18 cellular contexts compared by ENCODE assay signal in the genomic region with DNA sequence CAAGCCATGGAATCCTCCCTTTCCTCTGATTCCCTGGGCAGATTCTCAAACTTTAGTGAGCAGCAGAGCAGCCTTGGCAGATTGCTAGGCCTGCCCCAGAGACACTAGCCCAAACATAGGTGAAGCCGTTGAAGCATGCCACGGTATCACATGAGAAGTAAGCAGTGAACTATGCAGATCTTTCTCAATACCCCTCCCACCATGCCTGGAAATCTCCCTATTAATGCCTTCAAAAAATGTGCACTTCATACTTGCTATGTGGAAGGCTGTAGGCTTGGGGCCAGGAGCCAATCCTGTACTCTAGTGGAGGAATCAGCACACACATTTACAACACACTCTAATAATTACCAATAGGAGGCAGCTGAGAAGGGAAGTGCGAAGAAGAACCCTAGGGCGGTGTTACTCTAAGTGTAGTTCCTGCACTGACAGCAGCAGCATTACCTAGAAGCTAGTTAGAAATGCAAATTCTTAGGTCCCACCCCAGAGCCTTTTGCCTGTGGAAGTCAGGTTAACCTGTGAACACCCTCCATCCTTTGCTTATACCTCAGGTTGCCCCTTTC.
DNase-seq lines count a peak whose midpoint lies in the region; ATAC-seq and TF ChIP-seq lines count a peak whose summit lies in the region.
"Had no signal": no experiment of that assay in that cellular context is flagged by ENCODE, and none has a peak within 500 bp of the region (broad histone marks: within the 10 kb centered on the region; RNA-seq: fewer than 3 reads in every experiment).

No MANE protein-coding gene starts in this region.

- no peak for ATAC-seq in lower lobe of right lung
- no peak for ATAC-seq in CD8-positive, alpha-beta T cell

- H2AK5ac ChIP-seq in trophoblast cell (ENCODE audit: low read length): no peak overlapping the region

- DNase-seq in mammary epithelial cell (peak; percentile 33), breast epithelium (ENCODE audit: low spot score in 2 of 2) (no peak), epithelial cell of esophagus (ENCODE audit: low read depth) (peak; percentile 79), kidney tubule cell (ENCODE audit: low spot score) (peak; percentile 8), trophoblast cell (peak; percentile 80 to 86), lower lobe of right lung (no peak), NCI-H446 (lab: John Stamatoyannopoulos, UW) (no peak)
- no peak for DNase-seq in CD8-positive, alpha-beta T cell
- DNase-seq: ACHN, KBM-7, MG63, NCI-H1105 treated with DMSO at 0.1 percent for 48 hours, NCI-H2029, NCI-H526 treated with DMSO at 0.1 percent for 48 hours, PC-9, Right ventricle myocardium superior had no signal

- H3K27me3 Mint-ChIP-seq in CD8-positive, alpha-beta T cell (ENCODE audit: low read depth): peaks cover 25% of the 10 kb centered on the region

- CTCF ChIA-PET in mammary epithelial cell (lab: Charles Lee; ENCODE audit: low non-redundant PET): no interaction called here
- CTCF ChIA-PET in CD8-positive, alpha-beta T cell (lab: Charles Lee): interaction anchor here (0.7 kb wide), 1 partner anchor 28 kb away, joined by 3 read pairs; no protein-coding TSS in a partner anchor

- no peak overlapping the region for H2BK12ac ChIP-seq in trophoblast cell (ENCODE audit: low read length)

- intact Hi-C loops in mammary epithelial cell (cut with micrococcal nuclease): no loop called here
- intact Hi-C loops in breast epithelium (cut with DNase I; ENCODE audit: low total_unique reads): no loop called here
- intact Hi-C loops in lower lobe of right lung (cut with DNase I): no loop called here
- intact Hi-C loops in CD8-positive, alpha-beta T cell (cut with DNase I, micrococcal nuclease): loop anchor here in 1 of 2 experiments (1.0 kb wide), 1 partner anchor 11 kb away; no protein-coding TSS in a partner anchor

- no peak overlapping the region for H2BK5ac ChIP-seq in trophoblast cell (ENCODE audit: low read depth, low read length, poor library complexity)

- H2BK120ac ChIP-seq in trophoblast cell (ENCODE audit: insufficient read depth, low read length, poor library complexity): no peak overlapping the region

- POLR2A ChIA-PET in CD8-positive, alpha-beta T cell (lab: Charles Lee): no interaction called here

- no peak overlapping the region for H3K4me3 ChIP-seq in mammary epithelial cell (replicated peaks in 1 of 3; ENCODE audit: insufficient read depth in 1 of 3, low read depth in 2 of 3, low read length in 3 of 3)
- no peak overlapping the region for H3K4me3 ChIP-seq in breast epithelium
- H3K4me3 ChIP-seq in epithelial cell of esophagus (ENCODE audit: low read length): no peak overlapping the region
- no peak overlapping the region for H3K4me3 ChIP-seq in trophoblast cell (ENCODE audit: low read depth, low read length)
- H3K4me3 ChIP-seq in lower lobe of right lung: no peak overlapping the region
- no peak overlapping the region for H3K4me3 ChIP-seq in CD8-positive, alpha-beta T cell (ENCODE audit: low read depth, low read length)
- H3K4me3 ChIP-seq: MG63, PC-9, SJSA1 had no signal

- H3K36me3 ChIP-seq in mammary epithelial cell (ENCODE audit: insufficient read depth, low read length) (no peaks in the 10 kb centered on the region), breast epithelium (no peaks in the 10 kb centered on the region), trophoblast cell (ENCODE audit: control insufficient read depth in 1 of 2, insufficient read depth in 2 of 2, low read length in 2 of 2) (no peaks in the 10 kb centered on the region), lower lobe of right lung (no peaks in the 10 kb centered on the region)
- H3K36me3 ChIP-seq in CD8-positive, alpha-beta T cell (ENCODE audit: insufficient read depth, low read length): no peaks in the 10 kb centered on the region
- H3K36me3 ChIP-seq: MG63, SJSA1 had no signal

- no peak overlapping the region for H4K91ac ChIP-seq in trophoblast cell (ENCODE audit: low read depth, low read length)

- H3K9me3 ChIP-seq in mammary epithelial cell (replicated peaks; ENCODE audit: insufficient read depth, low read length) (no peaks in the 10 kb centered on the region), breast epithelium (no peaks in the 10 kb centered on the region), trophoblast cell (ENCODE audit: insufficient read depth, low read depth, low read length) (no peaks in the 10 kb centered on the region), lower lobe of right lung (no peaks in the 10 kb centered on the region)
- H3K9me3 ChIP-seq in CD8-positive, alpha-beta T cell (ENCODE audit: low read length): no peaks in the 10 kb centered on the region
- H3K9me3 ChIP-seq: MG63, SJSA1 had no signal

- no peak overlapping the region for H4K12ac ChIP-seq in trophoblast cell (ENCODE audit: low read depth, low read length)

- H3K79me2 ChIP-seq in mammary epithelial cell (ENCODE audit: insufficient read depth, low read length): no peaks in the 10 kb centered on the region
- no peaks in the 10 kb centered on the region for H3K79me2 ChIP-seq in trophoblast cell (ENCODE audit: control insufficient read depth, insufficient read depth, low read length, poor library complexity)

- no peak overlapping the region for H3K4ac ChIP-seq in trophoblast cell (ENCODE audit: low read depth, low read length)

- H3K4me2 ChIP-seq in mammary epithelial cell (ENCODE audit: insufficient read depth, low read depth, low read length): no peak overlapping the region
- H3K4me2 ChIP-seq in trophoblast cell (ENCODE audit: low read length): no peak overlapping the region
- H3K4me2 ChIP-seq: PC-9 had no signal

- TF ChIP-seq CTCF in mammary epithelial cell (conservative IDR thresholded peaks at IDR 0.05 in 1 of 2, IDR thresholded peaks at IDR 0.05 in 1 of 2; ENCODE audit: extremely low read depth in 1 of 2, insufficient read depth in 1 of 2, low read depth in 1 of 2, low read length in 2 of 2) (no peak), breast epithelium (IDR thresholded peaks at IDR 0.05) (no peak), epithelial cell of esophagus (IDR thresholded peaks at IDR 0.05; ENCODE audit: insufficient read depth, low read depth, low read length, missing control alignments) (peak; percentile 15), lower lobe of right lung (IDR thresholded peaks at IDR 0.05) (no peak)
- TF ChIP-seq CTCF in CD8-positive, alpha-beta T cell (IDR thresholded peaks at IDR 0.05): no peak

- H3K4me1 ChIP-seq in mammary epithelial cell (ENCODE audit: insufficient read depth, low read length): no peaks in the 10 kb centered on the region
- H3K4me1 ChIP-seq in breast epithelium: no peaks in the 10 kb centered on the region
- no peaks in the 10 kb centered on the region for H3K4me1 ChIP-seq in trophoblast cell (ENCODE audit: control insufficient read depth in 1 of 2, insufficient read depth in 2 of 2, low read length in 2 of 2)
- H3K4me1 ChIP-seq in lower lobe of right lung: no peaks in the 10 kb centered on the region
- H3K4me1 ChIP-seq in CD8-positive, alpha-beta T cell (ENCODE audit: insufficient read depth, low read length): no peaks in the 10 kb centered on the region
- H3K4me1 ChIP-seq: SJSA1 had no signal

- H4K8ac ChIP-seq in trophoblast cell (ENCODE audit: low read depth, low read length): no peak overlapping the region

- no peaks in the 10 kb centered on the region for H3K79me1 ChIP-seq in trophoblast cell (ENCODE audit: low read length)

- WGBS in mammary epithelial cell (ENCODE audit: low coverage, missing lambda C conversion rate): 51% methylated on average over 4 of the region's 4 CpGs
- no CpG with 5 or more reads among the region's 4 CpGs for WGBS in trophoblast cell (ENCODE audit: extremely low coverage, insufficient coverage, insufficient read length)

- no peaks in the 10 kb centered on the region for H3K9me3 Mint-ChIP-seq in CD8-positive, alpha-beta T cell

- no peak overlapping the region for H3K18ac ChIP-seq in trophoblast cell (ENCODE audit: low read length)

- no TSS peak for BruUV-seq in mammary epithelial cell (replicated peaks; lab: Mats Ljungman, UMichigan)

- H3K27ac ChIP-seq in mammary epithelial cell (ENCODE audit: insufficient read depth, low read depth, low read length) (no peak overlapping the region), breast epithelium (no peak overlapping the region), trophoblast cell (ENCODE audit: low read depth, low read length) (no peak overlapping the region), lower lobe of right lung (no peak overlapping the region)
- no peak overlapping the region for H3K27ac ChIP-seq in CD8-positive, alpha-beta T cell (ENCODE audit: low read depth, low read length)
- H3K27ac ChIP-seq: 22Rv1, PC-9, SJSA1 had no signal

- H2AFZ ChIP-seq in mammary epithelial cell (ENCODE audit: low read depth, low read length): no peak overlapping the region
- no peak overlapping the region for H2AFZ ChIP-seq in trophoblast cell (ENCODE audit: insufficient read depth, low read length, poor library complexity)
- H2AFZ ChIP-seq: PC-9 had no signal

- no peak for TF ChIP-seq POLR2A in breast epithelium (IDR thresholded peaks at IDR 0.05)

- no peak overlapping the region for H3K27ac Mint-ChIP-seq in CD8-positive, alpha-beta T cell

- H3K4me3 Mint-ChIP-seq in CD8-positive, alpha-beta T cell: no peak overlapping the region

- H3K9ac ChIP-seq in mammary epithelial cell (ENCODE audit: insufficient read depth, low read length) (no peak overlapping the region), trophoblast cell (ENCODE audit: low read length) (no peak overlapping the region)

- H4K20me1 ChIP-seq in mammary epithelial cell (ENCODE audit: insufficient read depth, low read length): no peaks in the 10 kb centered on the region

- H3K14ac ChIP-seq in trophoblast cell (ENCODE audit: low read length): no peak overlapping the region

- no peaks in the 10 kb centered on the region for H3K36me3 Mint-ChIP-seq in CD8-positive, alpha-beta T cell

- H3K27me3 ChIP-seq in mammary epithelial cell (ENCODE audit: insufficient read depth, low read length) (no peaks in the 10 kb centered on the region), breast epithelium (no peaks in the 10 kb centered on the region), trophoblast cell (ENCODE audit: insufficient read depth, low read length) (no peaks in the 10 kb centered on the region), lower lobe of right lung (ENCODE audit: low read depth) (no peaks in the 10 kb centered on the region)
- H3K27me3 ChIP-seq in CD8-positive, alpha-beta T cell (ENCODE audit: insufficient read depth, low read length): no peaks in the 10 kb centered on the region
- H3K27me3 ChIP-seq: MG63, SJSA1 had no signal

- dilution Hi-C loops in mammary epithelial cell (cut with HindIII; ENCODE audit: low sequenced_read_pairs): no loop called here

- in situ Hi-C loops in mammary epithelial cell (cut with MboI; ENCODE audit: low sequenced_read_pairs in 2 of 2): no loop called here

- no peak overlapping the region for H3K23ac ChIP-seq in trophoblast cell (ENCODE audit: low read length)

- no peaks in the 10 kb centered on the region for H3K4me1 Mint-ChIP-seq in CD8-positive, alpha-beta T cell (ENCODE audit: low read depth)

Comparison
In these comparisons a context has a peak if more than half of its experiments do, and no peak if none do; other contexts are left out.
1. DNase-seq: peak in mammary epithelial cell (single experiment), epithelial cell of esophagus (single experiment), kidney tubule cell (single experiment) and trophoblast cell (2 of 2); none in breast epithelium (0 of 2), lower lobe of right lung (single experiment), CD8-positive, alpha-beta T cell (0 of 7) and NCI-H446 (0 of 2).